ENCODE assay signal across 1 cellular context in genomic region chr6:27867051-27867940, GRCh38.
TF ChIP-seq lines count a peak whose summit lies in the region.

No MANE protein-coding gene starts in this region.

TF ChIP-seq in K562, 482 proteins besides CTCF, POLR2A, EP300 and RAD21 (continued from another document and continues in another):
- peak; percentile 79 for TF ChIP-seq THAP12 (CRISPR knock-in tag; IDR thresholded peaks at IDR 0.05)
- TF ChIP-seq ARID1B (IDR thresholded peaks at IDR 0.05): no peak
- no peak for TF ChIP-seq FOXK1 (CRISPR knock-in tag; IDR thresholded peaks at IDR 0.05; ENCODE audit: borderline replicate concordance)
- TF ChIP-seq ZNF75A (CRISPR knock-in tag; IDR thresholded peaks at IDR 0.05): no peak
- TF ChIP-seq MTA3 (IDR thresholded peaks at IDR 0.05; ENCODE audit: borderline replicate concordance): peak; percentile 65
- TF ChIP-seq MTF1 (CRISPR knock-in tag; IDR thresholded peaks at IDR 0.05; ENCODE audit: borderline replicate concordance): no peak
- no peak for TF ChIP-seq NFE2L1 (tag; IDR thresholded peaks at IDR 0.05; ENCODE audit: borderline replicate concordance, low read depth)
- no peak for TF ChIP-seq MXI1 (IDR thresholded peaks at IDR 0.05; ENCODE audit: low read depth, low read length)
- TF ChIP-seq ARHGAP35 (IDR thresholded peaks at IDR 0.05; ENCODE audit: partially characterized antibody): no peak
- TF ChIP-seq MEIS2 (IDR thresholded peaks at IDR 0.05; ENCODE audit: partially characterized antibody): no peak
- no peak for TF ChIP-seq ZKSCAN3 (CRISPR knock-in tag; IDR thresholded peaks at IDR 0.05)
- peak; percentile 97 for TF ChIP-seq TBP (optimal IDR thresholded peaks at IDR 0.05; ENCODE audit: low read depth, low read length)
- TF ChIP-seq PBX2 (CRISPR knock-in tag; IDR thresholded peaks at IDR 0.05; ENCODE audit: low read depth): no peak
- TF ChIP-seq PBX2 (tag; conservative IDR thresholded peaks at IDR 0.05; ENCODE audit: low read depth): no peak
- no peak for TF ChIP-seq PCBP1 (IDR thresholded peaks at IDR 0.05; ENCODE audit: low read depth, low read length, poor library complexity, severe bottlenecking)
- TF ChIP-seq ZBTB9 (CRISPR knock-in tag; IDR thresholded peaks at IDR 0.05): no peak
- TF ChIP-seq ZNF583 (CRISPR knock-in tag; IDR thresholded peaks at IDR 0.05): no peak
- TF ChIP-seq TEAD1 (CRISPR knock-in tag; IDR thresholded peaks at IDR 0.05): no peak
- TF ChIP-seq HINFP (tag; conservative IDR thresholded peaks at IDR 0.05; ENCODE audit: low read depth): no peak
- TF ChIP-seq ZNF780A (CRISPR knock-in tag; IDR thresholded peaks at IDR 0.05): no peak
- no peak for TF ChIP-seq ATF6 (CRISPR knock-in tag; IDR thresholded peaks at IDR 0.05)
- TF ChIP-seq E2F6 (IDR thresholded peaks at IDR 0.05; ENCODE audit: borderline replicate concordance in 1 of 2, extremely low read depth in 1 of 2, insufficient read depth in 1 of 2, insufficient read length in 1 of 2, low read depth in 1 of 2, low read length in 1 of 2, poor library complexity in 1 of 2, severe bottlenecking in 1 of 2): no peak
- no peak for TF ChIP-seq ZBTB17 (CRISPR knock-in tag; IDR thresholded peaks at IDR 0.05)
- TF ChIP-seq HNRNPL (IDR thresholded peaks at IDR 0.05; ENCODE audit: low read depth, low read length): 0 out of 2 replicates have a peak, but pooled peaks have one; percentile 30
- TF ChIP-seq NR2C2 (CRISPR knock-in tag; IDR thresholded peaks at IDR 0.05): no peak
- TF ChIP-seq NR2C2 (tag; IDR thresholded peaks at IDR 0.05): no peak
- peak; percentile 60 for TF ChIP-seq ZFX (CRISPR knock-in tag; IDR thresholded peaks at IDR 0.05)
- no peak for TF ChIP-seq HDAC8 (tag; IDR thresholded peaks at IDR 0.05)
- no peak for TF ChIP-seq CEBPZ (IDR thresholded peaks at IDR 0.05; ENCODE audit: borderline replicate concordance, low read depth, low read length)
- no peak for TF ChIP-seq ZNF224 (CRISPR knock-in tag; IDR thresholded peaks at IDR 0.05)
- TF ChIP-seq CUX1 (CRISPR knock-in tag; IDR thresholded peaks at IDR 0.05): no peak
